ENCODE assay signal across 19 cellular contexts in the genomic region with DNA sequence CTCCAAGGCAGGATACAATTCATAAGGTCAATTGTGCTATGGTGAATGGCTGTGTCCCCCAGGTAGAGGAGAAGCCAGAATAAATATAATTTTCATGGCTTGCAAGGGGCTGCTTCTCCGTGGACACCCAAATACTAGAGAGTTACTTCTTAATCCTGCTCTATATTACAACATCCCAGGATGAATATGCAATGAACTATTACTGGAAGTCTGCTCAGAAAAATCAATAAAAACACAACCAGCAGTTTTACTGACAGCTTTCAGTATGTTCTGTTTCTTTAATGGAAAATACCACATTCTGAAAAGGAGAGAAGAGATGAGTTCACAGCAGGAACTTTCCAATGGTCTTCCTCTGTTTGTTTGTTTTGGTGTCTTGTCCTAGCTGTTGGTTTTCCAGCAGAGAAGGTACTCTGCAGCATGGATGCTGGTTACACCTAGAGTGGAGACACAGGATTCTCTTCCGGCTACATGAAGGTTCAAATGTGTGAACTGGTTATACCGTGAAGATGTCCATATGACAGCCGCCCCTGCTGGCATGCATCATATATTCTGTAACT.
"Had no signal": no experiment of that assay in that cellular context is flagged by ENCODE, and none has a peak within 500 bp of the region (broad histone marks: within the 10 kb centered on the region; RNA-seq: fewer than 3 reads in every experiment).

No MANE protein-coding gene starts in this region.

- H3K27ac ChIP-seq: breast epithelium, WERI-Rb-1 had no signal

- DNase-seq: activated CD4-positive, alpha-beta T cell treated with anti-CD3 and anti-CD28 coated beads for 4 hours; activated CD8-positive, alpha-beta memory T cell treated with anti-CD3 and anti-CD28 coated beads, Interleukin-2, amount 50 U/mL, for 4 hours; activated CD8-positive, alpha-beta T cell treated with anti-CD3 and anti-CD28 coated beads for 36 hours; activated gamma-delta T cell treated with Interleukin-2 at 50 U/mL for 16 hours; activated naive CD4-positive, alpha-beta T cell treated with anti-CD3 and anti-CD28 coated beads, Interleukin-2, amount 10 ng/mL, durations not matched to agents 7 days and 5 days; activated naive CD8-positive, alpha-beta T cell treated with anti-CD3 and anti-CD28 coated beads for 36 hours; activated T-cell treated with anti-CD3 and anti-CD28 coated beads, Interleukin-2, amount 50 U/mL, for 72 hours; caudate nucleus; MM.1S; NCI-H1105; NCI-H1436; NCI-H187 treated with DMSO at 0.1 percent for 48 hours; NCI-H345; NCI-H510A treated with DMSO at 0.1 percent for 48 hours; NCI-H69; SIG-M5; T-cell; WERI-Rb-1 had no signal

- H3K27me3 ChIP-seq: breast epithelium had no signal

- ATAC-seq: activated CD8-positive, alpha-beta T cell treated with anti-CD3 and anti-CD28 coated beads for 36 hours; activated T-cell treated with anti-CD3 and anti-CD28 coated beads, Interleukin-2, amount 50 U/mL, for 72 hours; T-cell had no signal

- H3K4me1 ChIP-seq: breast epithelium had no signal

- H3K36me3 ChIP-seq: breast epithelium, WERI-Rb-1 had no signal

- H3K9me3 ChIP-seq: breast epithelium had no signal

- H3K4me3 ChIP-seq: breast epithelium had no signal
